21 cellular contexts compared by ENCODE assay signal in genomic region chr11:133937015-133937414, GRCh38. TPM values are rescaled to one million over a fixed set of nuclear protein-coding genes. Genes with fewer than 3 reads are reported as not detected.
DNase-seq lines count a peak whose midpoint lies in the region; ATAC-seq and TF ChIP-seq lines count a peak whose summit lies in the region.
"Had no signal": no experiment of that assay in that cellular context is flagged by ENCODE, and none has a peak within 500 bp of the region (broad histone marks: within the 10 kb centered on the region; RNA-seq: fewer than 3 reads in every experiment).

No MANE protein-coding gene starts in this region.

- H3K36me3 ChIP-seq in BLaER1 (no peaks in the 10 kb centered on the region), RWPE2 (ENCODE audit: low read depth) (no peaks in the 10 kb centered on the region), parathyroid adenoma (ENCODE audit: control insufficient read depth, insufficient read depth, low read length) (no peaks in the 10 kb centered on the region)

- no peak overlapping the region for H2AFZ ChIP-seq in parathyroid adenoma

- H3K4me1 Mint-ChIP-seq in glutamatergic neuron (ENCODE audit: low read depth, unreplicated experiment): peaks cover 65% of the 10 kb centered on the region

- peak overlapping the region; percentile 97 for H3K27ac Mint-ChIP-seq in glutamatergic neuron (ENCODE audit: unreplicated experiment)
- H3K27ac Mint-ChIP-seq: CD4-positive, alpha-beta T cell had no signal

- H3K36me3 Mint-ChIP-seq in glutamatergic neuron (ENCODE audit: unreplicated experiment): peaks cover 31% of the 10 kb centered on the region

- peaks cover 49% of the 10 kb centered on the region for H3K9me3 Mint-ChIP-seq in glutamatergic neuron (ENCODE audit: unreplicated experiment)
- H3K9me3 Mint-ChIP-seq: CD4-positive, alpha-beta T cell had no signal

- peaks cover 33% of the 10 kb centered on the region for H3K4me1 ChIP-seq in BLaER1
- peaks cover 4% of the 10 kb centered on the region for H3K4me1 ChIP-seq in RWPE2 (ENCODE audit: insufficient read depth, poor library complexity, severe bottlenecking)
- peaks cover 9% of the 10 kb centered on the region for H3K4me1 ChIP-seq in parathyroid adenoma
- H3K4me1 ChIP-seq: Caco-2 had no signal

- TF ChIP-seq CTCF in RWPE2 (IDR thresholded peaks at IDR 0.05; ENCODE audit: poor library complexity, severe bottlenecking) (no peak), glutamatergic neuron (IDR thresholded peaks at IDR 0.05; ENCODE audit: partially characterized antibody, unreplicated experiment) (no peak), parathyroid adenoma (IDR thresholded peaks at IDR 0.05) (no peak)

- H3K27ac ChIP-seq in BLaER1 (no peak overlapping the region), RWPE2 (ENCODE audit: poor library complexity, severe bottlenecking) (no peak overlapping the region), parathyroid adenoma (peak overlapping the region; percentile 66)

- ATAC-seq in RWPE2 (ENCODE audit: low read depth) (no peak), GM18867 (IDR thresholded peaks at IDR 0.05; ENCODE audit: unreplicated experiment) (no peak), GM21737 (IDR thresholded peaks at IDR 0.05; ENCODE audit: unreplicated experiment) (no peak)
- ATAC-seq: HCT116 had no signal

- no peaks in the 10 kb centered on the region for H4K20me1 ChIP-seq in BLaER1

- H3K79me2 ChIP-seq in parathyroid adenoma: no peaks in the 10 kb centered on the region

- DNase-seq in RWPE2 (ENCODE audit: low spot score) (peak; percentile 38), glutamatergic neuron (peak; percentile 88), NAMALWA (ENCODE audit: low spot score) (no peak)
- DNase-seq: Caco-2; CD4-positive, alpha-beta T cell; DMS153; GOT3; KG1; NCI-H1105 treated with DMSO at 0.1 percent for 48 hours; NCI-H1694; NCI-H2081 treated with DMSO at 0.1 percent for 48 hours; NCI-H2171 treated with DMSO at 0.1 percent for 48 hours; NCI-H524 treated with DMSO at 0.1 percent for 48 hours; NCI-H82; OCI-M1; Right ventricle myocardium superior had no signal

- peak overlapping the region; percentile 59 for H3K4me3 Mint-ChIP-seq in glutamatergic neuron (ENCODE audit: unreplicated experiment)
- H3K4me3 Mint-ChIP-seq: CD4-positive, alpha-beta T cell had no signal

- H3K9me3 ChIP-seq in BLaER1 (no peaks in the 10 kb centered on the region), RWPE2 (ENCODE audit: severe bottlenecking) (no peaks in the 10 kb centered on the region), parathyroid adenoma (ENCODE audit: control insufficient read depth, low read length) (no peaks in the 10 kb centered on the region)

- H3K27me3 ChIP-seq in BLaER1 (no peaks in the 10 kb centered on the region), RWPE2 (ENCODE audit: insufficient read depth, poor library complexity, severe bottlenecking) (no peaks in the 10 kb centered on the region), parathyroid adenoma (ENCODE audit: control insufficient read depth, insufficient read depth, low read length) (no peaks in the 10 kb centered on the region)

- peak overlapping the region; percentile 65; the same call in 1 of the 2 replicates for H3K4me2 ChIP-seq in BLaER1
- no peak overlapping the region for H3K4me2 ChIP-seq in parathyroid adenoma (ENCODE audit: low read length)

- H3K9ac ChIP-seq in BLaER1: no peak overlapping the region
- no peak overlapping the region for H3K9ac ChIP-seq in parathyroid adenoma

- H3K4me3 ChIP-seq in BLaER1 (no peak overlapping the region), RWPE2 (ENCODE audit: severe bottlenecking) (no peak overlapping the region), parathyroid adenoma (ENCODE audit: low read depth, low read length) (no peak overlapping the region)

- peaks cover 37% of the 10 kb centered on the region for H3K27me3 Mint-ChIP-seq in glutamatergic neuron (ENCODE audit: unreplicated experiment)
- H3K27me3 Mint-ChIP-seq: CD4-positive, alpha-beta T cell had no signal

RNA-seq across cellular contexts. Expression of gene IGSF9B, which starts 19.8 kb away (rescaled TPM):
- total RNA-seq in glutamatergic neuron (ENCODE audit: unreplicated experiment): 209 TPM
